In the genomic region with DNA sequence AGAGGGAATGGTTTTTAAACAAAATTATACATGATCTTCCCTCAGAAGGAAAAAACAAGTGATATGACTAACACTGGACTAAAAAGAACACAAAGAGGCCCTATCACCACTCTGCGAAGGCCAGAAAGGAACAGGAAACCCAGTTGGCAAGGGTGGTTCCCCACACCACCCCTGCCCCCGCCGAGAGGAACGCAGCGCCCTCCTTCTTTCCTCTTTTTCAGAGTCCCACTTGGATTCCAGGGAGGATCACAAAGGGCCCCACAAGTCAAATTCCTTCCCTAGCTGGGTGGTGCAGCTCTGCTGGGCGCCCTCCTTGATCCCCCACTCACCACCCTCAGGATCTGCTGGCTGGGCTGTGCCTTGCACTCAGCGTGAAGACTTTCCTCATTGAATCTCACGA, we compare ENCODE assay signal across 11 cellular contexts. TPM values are rescaled to one million over a fixed set of nuclear protein-coding genes. Genes with fewer than 3 reads are reported as not detected.
A peak's percentile ranks its signal among the peaks of the same experiment; 100 is the strongest.
DNase-seq lines count a peak whose midpoint lies in the region; ATAC-seq and TF ChIP-seq lines count a peak whose summit lies in the region.
"Had no signal": no experiment of that assay in that cellular context is flagged by ENCODE, and none has a peak within 500 bp of the region (broad histone marks: within the 10 kb centered on the region; RNA-seq: fewer than 3 reads in every experiment).

No MANE protein-coding gene starts in this region.

- H3K9me3 ChIP-seq in suprapubic skin, result no peaks in the 10 kb centered on the region

- no peaks in the 10 kb centered on the region for H3K9me3 Mint-ChIP-seq in activated naive CD8-positive, alpha-beta T cell treated with anti-CD3 and anti-CD28 coated beads, Interleukin-2, amount 50 U/mL, for 24 hours
- H3K9me3 Mint-ChIP-seq in natural killer cell treated with Interleukin-12 subunit alpha and Interleukin-12 subunit beta and Interleukin-15 and Interleukin-18, amount 100 ng/mL, for 72 hours, result no peaks in the 10 kb centered on the region

- no peak for TF ChIP-seq EP300 in suprapubic skin (IDR thresholded peaks at IDR 0.05)

- no peak for TF ChIP-seq POLR2A in suprapubic skin (IDR thresholded peaks at IDR 0.05)

- H3K4me1 ChIP-seq in suprapubic skin, result peaks cover 24% of the 10 kb centered on the region

- TF ChIP-seq CTCF in GM06990 (IDR thresholded peaks at IDR 0.05; ENCODE audit: insufficient read depth, low read length, poor library complexity, severe bottlenecking), result peak; percentile 18
- no peak for TF ChIP-seq CTCF in suprapubic skin (IDR thresholded peaks at IDR 0.05)

- DNase-seq in GM06990 (ENCODE audit: extremely low read depth, insufficient read length) (peak; percentile 63), suprapubic skin (ENCODE audit: low spot score in 2 of 2) (no peak), AG20443 (ENCODE audit: low spot score) (no peak), NCI-H510A treated with DMSO at 0.1 percent for 48 hours (lab: John Stamatoyannopoulos, UW) (no peak)
- DNase-seq in activated naive CD8-positive, alpha-beta T cell treated with anti-CD3 and anti-CD28 coated beads, Interleukin-2, amount 50 U/mL, for 24 hours, result peak; percentile 34
- no peak for DNase-seq in natural killer cell treated with Interleukin-12 subunit alpha and Interleukin-12 subunit beta and Interleukin-15 and Interleukin-18, amount 100 ng/mL, for 72 hours (ENCODE audit: low spot score)
- DNase-seq: NCI-H774, occipital lobe had no signal

- WGBS in suprapubic skin, result 64% methylated on average over 8 of the region's 8 CpGs

- peaks cover 7% of the 10 kb centered on the region for H3K27me3 Mint-ChIP-seq in activated naive CD8-positive, alpha-beta T cell treated with anti-CD3 and anti-CD28 coated beads, Interleukin-2, amount 50 U/mL, for 24 hours
- peaks cover 0 to 15% of the 10 kb centered on the region in 2 donors for H3K27me3 Mint-ChIP-seq in natural killer cell treated with Interleukin-12 subunit alpha and Interleukin-12 subunit beta and Interleukin-15 and Interleukin-18, amount 100 ng/mL, for 72 hours

- H3K27me3 ChIP-seq in GM06990 (replicated peaks; ENCODE audit: control insufficient read depth, insufficient read depth, low read length), result no peaks in the 10 kb centered on the region
- no peaks in the 10 kb centered on the region for H3K27me3 ChIP-seq in suprapubic skin

- no peak overlapping the region for H3K4me3 Mint-ChIP-seq in activated naive CD8-positive, alpha-beta T cell treated with anti-CD3 and anti-CD28 coated beads, Interleukin-2, amount 50 U/mL, for 24 hours
- H3K4me3 Mint-ChIP-seq in natural killer cell treated with Interleukin-12 subunit alpha and Interleukin-12 subunit beta and Interleukin-15 and Interleukin-18, amount 100 ng/mL, for 72 hours, result no peak overlapping the region

- H3K4me3 ChIP-seq in GM06990 (replicated peaks; ENCODE audit: low read depth, low read length) (peak overlapping the region; percentile 15; the same call in 1 of the 2 replicates), suprapubic skin (no peak overlapping the region)

- ATAC-seq in HG02759 (IDR thresholded peaks at IDR 0.05; ENCODE audit: unreplicated experiment) (peak; percentile 31), GM21423 (IDR thresholded peaks at IDR 0.05; ENCODE audit: unreplicated experiment) (no peak)
- ATAC-seq in activated naive CD8-positive, alpha-beta T cell treated with anti-CD3 and anti-CD28 coated beads, Interleukin-2, amount 50 U/mL, for 24 hours, result peak; percentile 42
- peak; percentile 44 to 63 for ATAC-seq in natural killer cell treated with Interleukin-12 subunit alpha and Interleukin-12 subunit beta and Interleukin-15 and Interleukin-18, amount 100 ng/mL, for 72 hours

- no peak overlapping the region for H3K27ac ChIP-seq in suprapubic skin

- H3K36me3 Mint-ChIP-seq in activated naive CD8-positive, alpha-beta T cell treated with anti-CD3 and anti-CD28 coated beads, Interleukin-2, amount 50 U/mL, for 24 hours (ENCODE audit: low read depth), result no peaks in the 10 kb centered on the region
- H3K36me3 Mint-ChIP-seq in natural killer cell treated with Interleukin-12 subunit alpha and Interleukin-12 subunit beta and Interleukin-15 and Interleukin-18, amount 100 ng/mL, for 72 hours, result no peaks in the 10 kb centered on the region

- H3K4me1 Mint-ChIP-seq in activated naive CD8-positive, alpha-beta T cell treated with anti-CD3 and anti-CD28 coated beads, Interleukin-2, amount 50 U/mL, for 24 hours, result peaks cover 34% of the 10 kb centered on the region
- peaks cover 17 to 21% of the 10 kb centered on the region in 2 donors for H3K4me1 Mint-ChIP-seq in natural killer cell treated with Interleukin-12 subunit alpha and Interleukin-12 subunit beta and Interleukin-15 and Interleukin-18, amount 100 ng/mL, for 72 hours (ENCODE audit: low read depth in 2 of 2)

- H3K27ac Mint-ChIP-seq in activated naive CD8-positive, alpha-beta T cell treated with anti-CD3 and anti-CD28 coated beads, Interleukin-2, amount 50 U/mL, for 24 hours, result peak overlapping the region; percentile 73
- H3K27ac Mint-ChIP-seq in natural killer cell treated with Interleukin-12 subunit alpha and Interleukin-12 subunit beta and Interleukin-15 and Interleukin-18, amount 100 ng/mL, for 72 hours, result peak overlapping the region; percentile 27 to 37

- H3K36me3 ChIP-seq in GM06990 (ENCODE audit: control insufficient read depth, insufficient read depth, low read length) (no peaks in the 10 kb centered on the region), suprapubic skin (no peaks in the 10 kb centered on the region)

RNA-seq across cellular contexts. Expression of gene PLA1A, which starts 29.8 kb away (rescaled TPM):
- total RNA-seq in natural killer cell treated with Interleukin-12 subunit alpha and Interleukin-12 subunit beta and Interleukin-15 and Interleukin-18, amount 100 ng/mL, for 72 hours, result under 1 TPM in 1 of 2 donors, not detected in 1; 0.19 TPM
- total RNA-seq in suprapubic skin, result 1 to 10 TPM in 2 of 4 donors, under 1 TPM in 1, not detected in 1; 0.39 to 1.8 (median 1.4) TPM
- total RNA-seq: bronchial epithelial cell, occipital lobe had no signal

RNA-seq across cellular contexts. Expression of gene POPDC2, which starts 32.9 kb away (rescaled TPM):
- total RNA-seq in natural killer cell treated with Interleukin-12 subunit alpha and Interleukin-12 subunit beta and Interleukin-15 and Interleukin-18, amount 100 ng/mL, for 72 hours, result 1 to 10 TPM; 3.6 to 4.1 TPM
- 1 to 10 TPM in 3 of 4 donors, under 1 TPM in 1; 0.68 to 4.5 (median 3.4) TPM for total RNA-seq in suprapubic skin
- total RNA-seq: bronchial epithelial cell had no signal

RNA-seq across cellular contexts. Expression of gene ADPRH, which starts 48.2 kb away (rescaled TPM):
- total RNA-seq in natural killer cell treated with Interleukin-12 subunit alpha and Interleukin-12 subunit beta and Interleukin-15 and Interleukin-18, amount 100 ng/mL, for 72 hours, result 10 to 100 TPM in 1 of 2 donors, 1 to 10 TPM in 1; 9.2 to 10.7 TPM
- total RNA-seq in suprapubic skin, result 1 to 10 TPM; 1.3 to 3.9 (median 2.3) TPM

RNA-seq across cellular contexts. Expression of gene COX17, which starts 49.7 kb away (rescaled TPM):
- total RNA-seq in natural killer cell treated with Interleukin-12 subunit alpha and Interleukin-12 subunit beta and Interleukin-15 and Interleukin-18, amount 100 ng/mL, for 72 hours, result 10 to 100 TPM; 98.7 to 99.9 TPM
- total RNA-seq in suprapubic skin, result 10 to 100 TPM; 22.1 to 29.8 (median 26.0) TPM

Comparison
In these comparisons a context has a peak if more than half of its experiments do, and no peak if none do; other contexts are left out.
1. DNase-seq: peak in GM06990 (single experiment) and activated naive CD8-positive, alpha-beta T cell treated with anti-CD3 and anti-CD28 coated beads, Interleukin-2, amount 50 U/mL, for 24 hours (single experiment); none in natural killer cell treated with Interleukin-12 subunit alpha and Interleukin-12 subunit beta and Interleukin-15 and Interleukin-18, amount 100 ng/mL, for 72 hours (single experiment), suprapubic skin (0 of 2), AG20443 (single experiment) and NCI-H510A treated with DMSO at 0.1 percent for 48 hours (single experiment).